Comparison of ENCODE assay signal across 1 cellular context in the genomic region with DNA sequence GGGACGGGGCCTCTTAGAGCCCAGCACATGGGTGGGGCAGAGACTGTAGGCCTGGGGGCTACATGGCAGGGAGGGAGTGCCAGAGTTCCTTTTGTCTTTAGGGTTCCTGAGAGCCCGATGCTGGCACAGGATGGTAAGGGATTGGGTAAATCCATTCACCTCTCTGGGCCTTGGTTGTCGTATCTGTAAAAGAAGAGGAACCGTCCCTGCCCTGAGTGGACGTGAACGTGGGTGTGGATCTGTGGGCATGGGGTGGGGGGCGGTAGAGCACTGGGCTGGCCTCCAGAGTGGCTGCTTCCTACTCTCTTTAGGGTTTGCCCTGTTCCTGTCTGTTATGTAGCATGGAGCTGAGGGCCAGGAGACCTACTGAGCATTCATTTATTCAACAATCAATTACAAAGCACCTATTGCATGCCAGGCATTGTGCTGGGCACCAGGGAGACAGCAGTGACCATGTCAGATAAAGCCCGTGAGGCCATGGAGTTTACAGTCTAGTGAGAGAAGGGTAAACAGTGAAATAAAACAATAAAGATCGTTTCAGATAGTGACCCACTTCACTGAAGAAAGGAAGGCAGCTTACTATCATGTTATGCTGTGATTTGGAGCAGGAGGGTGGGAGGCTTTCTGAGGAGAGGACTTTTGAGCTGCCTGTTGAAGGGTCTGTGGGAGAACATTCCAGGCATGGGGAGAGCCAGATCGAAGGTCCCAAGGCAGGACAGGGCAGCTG.
A peak's percentile ranks its signal among the peaks of the same experiment; 100 is the strongest.
TF ChIP-seq lines count a peak whose summit lies in the region.

No MANE protein-coding gene starts in this region.

TF ChIP-seq in HepG2, 621 proteins besides CTCF, POLR2A, EP300 and RAD21:
- TF ChIP-seq, protein P1, sequence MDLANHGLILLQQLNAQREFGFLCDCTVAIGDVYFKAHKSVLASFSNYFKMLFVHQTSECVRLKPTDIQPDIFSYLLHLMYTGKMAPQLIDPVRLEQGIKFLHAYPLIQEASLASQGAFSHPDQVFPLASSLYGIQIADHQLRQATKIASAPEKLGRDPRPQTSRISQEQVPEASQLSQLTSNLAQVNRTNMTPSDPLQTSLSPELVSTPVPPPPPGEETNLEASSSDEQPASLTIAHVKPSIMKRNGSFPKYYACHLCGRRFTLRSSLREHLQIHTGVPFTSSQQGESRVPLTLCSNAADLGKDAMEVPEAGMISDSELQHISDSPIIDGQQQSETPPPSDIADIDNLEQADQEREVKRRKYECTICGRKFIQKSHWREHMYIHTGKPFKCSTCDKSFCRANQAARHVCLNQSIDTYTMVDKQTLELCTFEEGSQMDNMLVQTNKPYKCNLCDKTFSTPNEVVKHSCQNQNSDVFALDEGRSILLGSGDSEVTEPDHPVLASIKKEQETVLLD (CRISPR knock-in tag; IDR thresholded peaks at IDR 0.05; ENCODE audit: low read depth), result no peak
- TF ChIP-seq, protein P2, sequence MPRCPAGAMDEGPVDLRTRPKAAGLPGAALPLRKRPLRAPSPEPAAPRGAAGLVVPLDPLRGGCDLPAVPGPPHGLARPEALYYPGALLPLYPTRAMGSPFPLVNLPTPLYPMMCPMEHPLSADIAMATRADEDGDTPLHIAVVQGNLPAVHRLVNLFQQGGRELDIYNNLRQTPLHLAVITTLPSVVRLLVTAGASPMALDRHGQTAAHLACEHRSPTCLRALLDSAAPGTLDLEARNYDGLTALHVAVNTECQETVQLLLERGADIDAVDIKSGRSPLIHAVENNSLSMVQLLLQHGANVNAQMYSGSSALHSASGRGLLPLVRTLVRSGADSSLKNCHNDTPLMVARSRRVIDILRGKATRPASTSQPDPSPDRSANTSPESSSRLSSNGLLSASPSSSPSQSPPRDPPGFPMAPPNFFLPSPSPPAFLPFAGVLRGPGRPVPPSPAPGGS (CRISPR knock-in tag; IDR thresholded peaks at IDR 0.05), result peak; percentile 25; the same call in 1 of the 2 replicates
- TF ChIP-seq, protein P3, sequence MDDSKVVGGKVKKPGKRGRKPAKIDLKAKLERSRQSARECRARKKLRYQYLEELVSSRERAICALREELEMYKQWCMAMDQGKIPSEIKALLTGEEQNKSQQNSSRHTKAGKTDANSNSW (CRISPR knock-in tag; IDR thresholded peaks at IDR 0.05; ENCODE audit: borderline replicate concordance), result 0 out of 2 replicates have a peak, but pooled peaks have one; percentile 33
- TF ChIP-seq ZNF598 (CRISPR knock-in tag; IDR thresholded peaks at IDR 0.05; ENCODE audit: borderline replicate concordance) (0 out of 2 replicates have a peak, but pooled peaks have one; percentile 54), TEAD3 (CRISPR knock-in tag; optimal IDR thresholded peaks at IDR 0.05; ENCODE audit: borderline replicate concordance) (peak; percentile 17), ZNF564 (CRISPR knock-in tag; IDR thresholded peaks at IDR 0.05) (no peak), DNMT1 (CRISPR knock-in tag; IDR thresholded peaks at IDR 0.05) (0 out of 2 replicates have a peak, but pooled peaks have one; percentile 12)
- TF ChIP-seq, protein P4, sequence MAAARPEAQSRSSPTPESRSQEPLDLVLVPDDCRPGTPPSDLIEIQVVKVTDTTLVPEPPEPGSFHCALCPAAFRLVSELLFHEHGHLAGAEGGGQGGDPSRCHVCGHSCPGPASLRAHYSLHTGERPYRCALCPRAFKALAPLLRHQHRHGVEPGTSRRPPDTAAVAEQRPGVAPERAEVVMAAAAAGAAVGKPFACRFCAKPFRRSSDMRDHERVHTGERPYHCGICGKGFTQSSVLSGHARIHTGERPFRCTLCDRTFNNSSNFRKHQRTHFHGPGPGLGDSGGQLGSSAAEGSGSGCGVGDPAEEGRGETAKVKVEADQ (CRISPR knock-in tag; IDR thresholded peaks at IDR 0.05; ENCODE audit: borderline replicate concordance), result 0 out of 2 replicates have a peak, but pooled peaks have one; percentile 55
- TF ChIP-seq, protein P5, sequence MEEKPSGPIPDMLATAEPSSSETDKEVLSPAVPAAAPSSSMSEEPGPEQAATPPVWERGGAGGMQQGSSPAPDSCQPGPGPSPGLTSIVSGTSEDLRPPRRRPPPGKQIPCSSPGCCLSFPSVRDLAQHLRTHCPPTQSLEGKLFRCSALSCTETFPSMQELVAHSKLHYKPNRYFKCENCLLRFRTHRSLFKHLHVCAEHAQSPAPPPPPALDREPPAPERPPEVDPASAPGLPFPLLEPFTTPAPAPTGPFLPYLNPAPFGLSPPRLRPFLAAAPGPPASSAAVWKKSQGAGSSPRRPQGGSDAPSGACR (CRISPR knock-in tag; IDR thresholded peaks at IDR 0.05), result 0 out of 2 replicates have a peak, but pooled peaks have one; percentile 7
